In the genomic region with DNA sequence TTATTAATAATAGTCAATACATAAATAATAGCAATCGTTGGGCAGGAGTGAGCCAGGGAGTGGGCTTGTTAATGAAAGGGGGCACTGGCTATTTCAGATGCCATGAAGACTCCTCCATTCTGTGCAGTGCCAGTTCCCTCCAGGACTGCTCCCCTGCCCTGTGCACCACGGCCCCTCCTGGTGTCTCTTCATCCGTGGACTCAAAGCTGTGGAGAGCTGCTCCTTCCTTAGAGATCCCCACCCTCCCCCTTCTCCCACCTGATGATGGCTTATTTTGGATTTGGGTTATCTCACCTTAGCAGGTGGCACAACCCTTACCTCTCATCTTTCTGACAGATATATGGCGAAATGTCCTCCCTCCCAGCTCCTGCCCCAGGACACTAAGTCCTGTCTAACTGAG, we compare ENCODE assay signal across 25 cellular contexts. TPM values are rescaled to one million over a fixed set of nuclear protein-coding genes. Genes with fewer than 3 reads are reported as not detected.
A peak's percentile ranks its signal among the peaks of the same experiment; 100 is the strongest.
DNase-seq lines count a peak whose midpoint lies in the region; TF ChIP-seq lines count a peak whose summit lies in the region.
"Had no signal": no experiment of that assay in that cellular context is flagged by ENCODE, and none has a peak within 500 bp of the region (broad histone marks: within the 10 kb centered on the region; RNA-seq: fewer than 3 reads in every experiment).

No MANE protein-coding gene starts in this region.

- H2BK15ac ChIP-seq in H9 (ENCODE audit: low read depth, low read length): no peak overlapping the region

- H3K79me2 ChIP-seq in H9 (ENCODE audit: insufficient read depth, low read length): no peaks in the 10 kb centered on the region

- H2AFZ ChIP-seq in H9 (ENCODE audit: low read length): no peak overlapping the region

- DNase-seq in H9 (peak; percentile 11), cerebellar cortex (ENCODE audit: low spot score) (peak; percentile 38), immature natural killer cell (no peak), type B pancreatic cell (ENCODE audit: extremely low spot score, unreplicated experiment) (no peak), mucosa of gallbladder (ENCODE audit: low spot score) (no peak), COLO668 (lab: John Stamatoyannopoulos, UW; ENCODE audit: unreplicated experiment) (no peak), occipital lobe (lab: John Stamatoyannopoulos, UW) (no peak)
- DNase-seq: CD8-positive, alpha-beta T cell; DMS 273 treated with DMSO at 0.1 percent for 48 hours; EL; GF-D8; GOT3; Karpas-422; NCI-H1092; NCI-H1417 treated with DMSO at 0.1 percent for 48 hours; NCI-H1694 treated with DMSO at 0.1 percent for 48 hours; NCI-H2081; NCI-H2171; NCI-H226; Right ventricle myocardium superior; RPMI8226 had no signal

- no peak overlapping the region for H3K14ac ChIP-seq in H9 (ENCODE audit: insufficient read depth, low read length)

- no peak overlapping the region for H3K27ac Mint-ChIP-seq in H9
- H3K27ac Mint-ChIP-seq in immature natural killer cell: no peak overlapping the region
- no peak overlapping the region for H3K27ac Mint-ChIP-seq in type B pancreatic cell
- H3K27ac Mint-ChIP-seq: CD8-positive, alpha-beta T cell had no signal

- H3K23me2 ChIP-seq in H9 (ENCODE audit: insufficient read length, low read depth, low read length, poor library complexity, severe bottlenecking): peaks cover 20% of the 10 kb centered on the region

- H2AK5ac ChIP-seq in H9 (ENCODE audit: insufficient read length, low read length): no peak overlapping the region

- H3K36me3 Mint-ChIP-seq in H9 (ENCODE audit: insufficient read depth in 1 of 3, low read depth in 3 of 3) (peaks cover 0 to 3% (median 0%) of the 10 kb centered on the region in 3 experiments; a peak in 1 of 7 replicates), immature natural killer cell (peaks cover 0 to 4% (median 3%) of the 10 kb centered on the region in 3 donors), type B pancreatic cell (no peaks in the 10 kb centered on the region)
- H3K36me3 Mint-ChIP-seq: CD8-positive, alpha-beta T cell had no signal

- no peaks in the 10 kb centered on the region for H3K9me3 ChIP-seq in H9 (ENCODE audit: control insufficient read depth, low read depth, low read length)
- H3K9me3 ChIP-seq: A549 had no signal

- TF ChIP-seq CTCF in H9 (conservative IDR thresholded peaks at IDR 0.05) (no peak), type B pancreatic cell (conservative IDR thresholded peaks at IDR 0.05) (no peak)

- no peak overlapping the region for H2BK12ac ChIP-seq in H9 (ENCODE audit: insufficient read length, low read depth, low read length)

- H3T11ph ChIP-seq in H9 (ENCODE audit: low read length): no peak overlapping the region

- H2BK120ac ChIP-seq in H9 (ENCODE audit: low read depth, low read length, poor library complexity, severe bottlenecking): no peak overlapping the region

- H3K27me3 Mint-ChIP-seq in H9 (ENCODE audit: low read depth) (peaks cover 88% of the 10 kb centered on the region), immature natural killer cell (ENCODE audit: low read depth in 3 of 3) (peaks cover 12 to 35% (median 20%) of the 10 kb centered on the region in 3 donors), type B pancreatic cell (peaks cover 83% of the 10 kb centered on the region)

- H2BK5ac ChIP-seq in H9 (ENCODE audit: insufficient read length, low read length): no peak overlapping the region

- no peak overlapping the region for H3K18ac ChIP-seq in H9 (ENCODE audit: insufficient read length, low read depth, low read length)

- H3K4me2 ChIP-seq in H9 (ENCODE audit: insufficient read depth, insufficient read length, low read length): no peak overlapping the region
- H3K4me2 ChIP-seq: A549 had no signal

- H4K91ac ChIP-seq in H9 (ENCODE audit: insufficient read length, low read depth, low read length): no peak overlapping the region

- H3K56ac ChIP-seq in H9 (ENCODE audit: insufficient read length, low read depth, low read length): no peak overlapping the region

- H2BK20ac ChIP-seq in H9 (ENCODE audit: low read depth, low read length, poor library complexity, severe bottlenecking): no peak overlapping the region

- H4K5ac ChIP-seq in H9 (ENCODE audit: insufficient read length, low read depth, low read length): no peak overlapping the region

- no peak overlapping the region for H3K23ac ChIP-seq in H9 (ENCODE audit: insufficient read length, low read depth, low read length)

- H3K27ac ChIP-seq in H9 (ENCODE audit: insufficient read length, low read depth, low read length): no peak overlapping the region
- H3K27ac ChIP-seq: A549 had no signal

- H3K79me1 ChIP-seq in H9 (ENCODE audit: insufficient read depth, low read depth, low read length, poor library complexity, severe bottlenecking): no peaks in the 10 kb centered on the region

- no peaks in the 10 kb centered on the region; a peak in 3 of 5 replicates for H3K9me3 Mint-ChIP-seq in H9
- H3K9me3 Mint-ChIP-seq in immature natural killer cell: peaks cover 0 to 15% (median 4%) of the 10 kb centered on the region in 6 donors
- no peaks in the 10 kb centered on the region for H3K9me3 Mint-ChIP-seq in type B pancreatic cell
- H3K9me3 Mint-ChIP-seq: CD8-positive, alpha-beta T cell had no signal

- no CpG with 5 or more reads among the region's 4 CpGs for WGBS in H9 (ENCODE audit: extremely low coverage, insufficient read length, low lambda C conversion rate)

- no peak overlapping the region for H3K9ac ChIP-seq in H9 (ENCODE audit: extremely low read depth, insufficient read length, low read length)

- peaks cover 27 to 43% of the 10 kb centered on the region in 2 experiments for H3K4me1 Mint-ChIP-seq in H9
- H3K4me1 Mint-ChIP-seq in immature natural killer cell: peaks cover 11 to 13% of the 10 kb centered on the region in 2 donors
- peaks cover 12% of the 10 kb centered on the region for H3K4me1 Mint-ChIP-seq in type B pancreatic cell (ENCODE audit: unreplicated experiment)

- no peak overlapping the region for H4K8ac ChIP-seq in H9 (replicated peaks; ENCODE audit: insufficient read length, low read depth, low read length)

- H3K4me3 Mint-ChIP-seq in H9 (no peak overlapping the region), immature natural killer cell (peak overlapping the region in 4 of 5 donors; percentile 2 to 36 (median 21)), type B pancreatic cell (peak overlapping the region; percentile 69)

- peaks cover 38% of the 10 kb centered on the region for H3K27me3 ChIP-seq in H9 (ENCODE audit: insufficient read depth, low read length)

- H3K4me1 ChIP-seq in H9 (ENCODE audit: insufficient read depth, low read length): peaks cover 3% of the 10 kb centered on the region; the same call in 1 of the 2 replicates

- H3K4ac ChIP-seq in H9 (ENCODE audit: low read depth, low read length): no peak overlapping the region

- H4K20me1 ChIP-seq in H9 (ENCODE audit: control insufficient read depth, insufficient read depth, insufficient read length): no peaks in the 10 kb centered on the region

RNA-seq across cellular contexts. Expression of gene CELF4, which starts 3.1 kb away (rescaled TPM):
- 1.1 and 1.5 TPM in 2 replicates for total RNA-seq in H9 (2021)
- polyA plus RNA-seq in immature natural killer cell: under 1 TPM in 2 of 3 donors, not detected in 1; 0.07 to 0.13 TPM
- 8.4 and 9.2 TPM in 2 replicates for total RNA-seq in type B pancreatic cell (ENCODE audit: low replicate concordance)
- 3.8 TPM for total RNA-seq in mucosa of gallbladder
- total RNA-seq in occipital lobe: 60.7 TPM
- total RNA-seq: CD8-positive, alpha-beta T cell; HepG2; HT1080; SK-MEL-5 had no signal
- polyA plus RNA-seq: HepG2 had no signal

Comparison
In these comparisons a context has a peak if more than half of its experiments do, and no peak if none do; other contexts are left out.
1. DNase-seq: peak in H9 (single experiment) and cerebellar cortex (single experiment); none in immature natural killer cell (0 of 3), type B pancreatic cell (single experiment), mucosa of gallbladder (single experiment), COLO668 (single experiment) and occipital lobe (single experiment).
2. H3K4me3 Mint-ChIP-seq: peak in immature natural killer cell (4 of 5) and type B pancreatic cell (single experiment); none in H9 (0 of 2).